ENCODE assay signal across 22 cellular contexts in the genomic region with DNA sequence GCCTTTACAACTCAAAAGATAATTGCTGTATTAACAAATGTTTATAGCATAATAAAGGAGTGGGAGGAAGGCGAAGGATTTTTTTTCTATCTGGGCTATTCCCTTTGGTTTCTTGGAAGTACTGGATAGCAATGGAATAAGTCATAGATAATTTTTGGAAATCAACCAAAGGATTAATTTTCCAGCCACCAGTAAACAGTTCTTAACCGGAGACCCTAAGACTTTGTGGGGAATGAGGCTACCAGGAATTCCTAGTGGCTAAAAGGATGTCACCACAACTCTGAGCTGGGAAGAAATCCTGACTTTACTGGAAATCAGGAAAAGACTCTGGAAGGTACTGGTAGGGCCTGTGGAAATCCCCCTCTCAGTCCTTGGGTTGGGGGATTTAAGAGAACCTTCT.
"Had no signal": no experiment of that assay in that cellular context is flagged by ENCODE, and none has a peak within 500 bp of the region (broad histone marks: within the 10 kb centered on the region; RNA-seq: fewer than 3 reads in every experiment).

No MANE protein-coding gene starts in this region.

- DNase-seq: IMR-90, Karpas-422, KG1, MG63, NCI-H1092 treated with DMSO at 0.1 percent for 48 hours, NCI-H1417, NCI-H1436 treated with DMSO at 0.1 percent for 48 hours, NCI-H1694, NCI-H187 treated with DMSO at 0.1 percent for 48 hours, NCI-H2029 treated with DMSO at 0.1 percent for 48 hours, NCI-H2171 treated with DMSO at 0.1 percent for 48 hours, NCI-H226, NCI-H446, NCI-H510A, NCI-H524 treated with DMSO at 0.1 percent for 48 hours, NCI-H774, Right ventricle myocardium superior, RPMI8226, SIG-M5 had no signal

- H3K9me3 ChIP-seq: MG63, SJSA1 had no signal

- H3K27ac ChIP-seq: SJSA1, SK-N-MC had no signal

- H3K36me3 ChIP-seq: MG63, SJSA1 had no signal

- H3K27me3 ChIP-seq: MG63, SJSA1 had no signal

- ATAC-seq: HepG2 had no signal

- H3K4me3 ChIP-seq: MG63, SJSA1, SK-N-MC had no signal
